In the genomic region with DNA sequence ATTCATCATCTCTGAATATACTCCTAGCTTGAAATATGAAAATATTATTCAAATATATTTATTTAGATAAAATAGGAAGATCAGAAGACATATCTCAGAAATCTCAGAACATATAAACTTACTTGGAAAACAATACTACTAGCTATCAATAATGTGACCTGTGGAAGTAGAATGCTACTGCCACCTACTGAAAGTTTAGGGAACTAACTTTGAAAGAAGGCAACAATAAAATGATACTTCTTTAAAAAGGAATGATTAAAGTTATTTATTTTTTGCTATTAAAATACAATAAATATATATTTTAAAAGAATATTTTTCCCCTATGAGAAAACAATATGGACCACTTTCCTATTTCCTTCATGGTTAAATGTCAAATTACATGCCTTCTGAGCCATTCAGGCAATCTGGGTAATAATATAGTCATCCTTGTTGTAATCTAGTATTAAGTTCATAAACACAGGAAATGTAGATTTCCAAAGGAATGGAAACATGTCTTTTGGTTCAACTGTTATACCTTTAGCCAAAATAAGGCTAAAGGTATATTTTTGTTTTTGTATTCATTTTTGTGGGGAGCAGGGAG, we compare ENCODE assay signal across 9 cellular contexts. TPM values are rescaled to one million over a fixed set of nuclear protein-coding genes. Genes with fewer than 3 reads are reported as not detected.
DNase-seq lines count a peak whose midpoint lies in the region; ATAC-seq and TF ChIP-seq lines count a peak whose summit lies in the region.
"Had no signal": no experiment of that assay in that cellular context is flagged by ENCODE, and none has a peak within 500 bp of the region (broad histone marks: within the 10 kb centered on the region; RNA-seq: fewer than 3 reads in every experiment).

No MANE protein-coding gene starts in this region.

- no peaks in the 10 kb centered on the region for H3K36me3 Mint-ChIP-seq in natural killer cell
- no peaks in the 10 kb centered on the region for H3K36me3 Mint-ChIP-seq in natural killer cell treated with Interleukin-12 subunit alpha and Interleukin-12 subunit beta and Interleukin-15 and Interleukin-18, amount 100 ng/mL, for 72 hours

- TF ChIP-seq CTCF in natural killer cell (IDR thresholded peaks at IDR 0.05): peak; percentile 89
- TF ChIP-seq CTCF in gastroesophageal sphincter (IDR thresholded peaks at IDR 0.05): peak; percentile 39 to 74 (median 59)
- TF ChIP-seq CTCF in thyroid gland (IDR thresholded peaks at IDR 0.05): peak in 5 of 6 experiments; percentile 32 to 71 (median 56)

- no peak overlapping the region for H3K27ac Mint-ChIP-seq in natural killer cell
- no peak overlapping the region for H3K27ac Mint-ChIP-seq in natural killer cell treated with Interleukin-12 subunit alpha and Interleukin-12 subunit beta and Interleukin-15 and Interleukin-18, amount 100 ng/mL, for 72 hours
- H3K27ac Mint-ChIP-seq: stimulated activated naive CD8-positive, alpha-beta T cell treated with anti-CD3 and anti-CD28 coated beads, Interleukin-15, Interleukin-2, amounts not matched to agents 100 ng/mL and 50 ng/mL, for 24 hours had no signal

- intact Hi-C loops in natural killer cell (cut with micrococcal nuclease) (loop anchor here (1.0 to 5.0 kb wide), 3 partner anchors 127 to 1827 kb away; no protein-coding TSS in a partner anchor), thyroid gland (cut with DNase I) (loop anchor here (5.0 kb wide), 1 partner anchor 222 kb away; no protein-coding TSS in a partner anchor)

- H3K9me3 Mint-ChIP-seq in natural killer cell: no peaks in the 10 kb centered on the region
- H3K9me3 Mint-ChIP-seq in natural killer cell treated with Interleukin-12 subunit alpha and Interleukin-12 subunit beta and Interleukin-15 and Interleukin-18, amount 100 ng/mL, for 72 hours: no peaks in the 10 kb centered on the region
- H3K9me3 Mint-ChIP-seq: stimulated activated naive CD8-positive, alpha-beta T cell treated with anti-CD3 and anti-CD28 coated beads, Interleukin-15, Interleukin-2, amounts not matched to agents 100 ng/mL and 50 ng/mL, for 24 hours had no signal

- DNase-seq in natural killer cell: no peak
- no peak for DNase-seq in natural killer cell treated with Interleukin-12 subunit alpha and Interleukin-12 subunit beta and Interleukin-15 and Interleukin-18, amount 100 ng/mL, for 72 hours (ENCODE audit: low spot score)
- no peak for DNase-seq in thyroid gland
- no peak for DNase-seq in amniotic stem cell (lab: John Stamatoyannopoulos, UW)
- DNase-seq in mucosa of gallbladder (ENCODE audit: low spot score): no peak

- TF ChIP-seq POLR2A in gastroesophageal sphincter (IDR thresholded peaks at IDR 0.05) (no peak), thyroid gland (IDR thresholded peaks at IDR 0.05) (no peak)

- H3K36me3 ChIP-seq in gastroesophageal sphincter (no peaks in the 10 kb centered on the region), thyroid gland (no peaks in the 10 kb centered on the region)

- H3K27ac ChIP-seq in gastroesophageal sphincter: no peak overlapping the region
- peak overlapping the region; percentile 31 to 65 (median 57) for H3K27ac ChIP-seq in thyroid gland

- H3K4me1 ChIP-seq in gastroesophageal sphincter: peaks cover 0 to 14% (median 0%) of the 10 kb centered on the region in 3 donors
- peaks cover 17 to 27% of the 10 kb centered on the region in 2 donors for H3K4me1 ChIP-seq in thyroid gland

- H3K9me3 ChIP-seq in gastroesophageal sphincter: no peaks in the 10 kb centered on the region
- H3K9me3 ChIP-seq in thyroid gland: no peaks in the 10 kb centered on the region

- peaks cover 13 to 24% of the 10 kb centered on the region in 2 donors for H3K27me3 Mint-ChIP-seq in natural killer cell (ENCODE audit: low read depth in 2 of 2)
- peaks cover 11 to 19% of the 10 kb centered on the region in 2 donors for H3K27me3 Mint-ChIP-seq in natural killer cell treated with Interleukin-12 subunit alpha and Interleukin-12 subunit beta and Interleukin-15 and Interleukin-18, amount 100 ng/mL, for 72 hours

- H3K27me3 ChIP-seq in gastroesophageal sphincter (no peaks in the 10 kb centered on the region), thyroid gland (no peaks in the 10 kb centered on the region)

- no peaks in the 10 kb centered on the region for H3K4me1 Mint-ChIP-seq in natural killer cell
- H3K4me1 Mint-ChIP-seq in natural killer cell treated with Interleukin-12 subunit alpha and Interleukin-12 subunit beta and Interleukin-15 and Interleukin-18, amount 100 ng/mL, for 72 hours (ENCODE audit: low read depth in 2 of 2): no peaks in the 10 kb centered on the region

- no peak overlapping the region for H3K4me3 ChIP-seq in gastroesophageal sphincter
- H3K4me3 ChIP-seq in thyroid gland (replicated peaks in 1 of 3): no peak overlapping the region

- H3K4me3 Mint-ChIP-seq in natural killer cell: no peak overlapping the region
- H3K4me3 Mint-ChIP-seq in natural killer cell treated with Interleukin-12 subunit alpha and Interleukin-12 subunit beta and Interleukin-15 and Interleukin-18, amount 100 ng/mL, for 72 hours: no peak overlapping the region
- H3K4me3 Mint-ChIP-seq: stimulated activated naive CD8-positive, alpha-beta T cell treated with anti-CD3 and anti-CD28 coated beads, Interleukin-15, Interleukin-2, amounts not matched to agents 100 ng/mL and 50 ng/mL, for 24 hours had no signal

- peak in 1 of 3 donors; percentile 60 for ATAC-seq in natural killer cell
- ATAC-seq in natural killer cell treated with Interleukin-12 subunit alpha and Interleukin-12 subunit beta and Interleukin-15 and Interleukin-18, amount 100 ng/mL, for 72 hours: no peak
- peak; percentile 63 for ATAC-seq in HG03432 (IDR thresholded peaks at IDR 0.05; ENCODE audit: unreplicated experiment)
- ATAC-seq in SK-N-SH treated with all-trans-retinoic acid at 6 μM for 48 hours: peak; percentile 70; the same call in 2 of the 3 replicates
- no peak for ATAC-seq in gastroesophageal sphincter

- no peak for TF ChIP-seq EP300 in gastroesophageal sphincter (IDR thresholded peaks at IDR 0.05)

TF ChIP-seq in SK-N-SH treated with all-trans-retinoic acid at 6 μM for 48 hours, 23 proteins besides CTCF, POLR2A, EP300 and RAD21:
- no peak for TF ChIP-seq GLIS3 (CRISPR knock-in tag; IDR thresholded peaks at IDR 0.05)
- TF ChIP-seq, protein P1, sequence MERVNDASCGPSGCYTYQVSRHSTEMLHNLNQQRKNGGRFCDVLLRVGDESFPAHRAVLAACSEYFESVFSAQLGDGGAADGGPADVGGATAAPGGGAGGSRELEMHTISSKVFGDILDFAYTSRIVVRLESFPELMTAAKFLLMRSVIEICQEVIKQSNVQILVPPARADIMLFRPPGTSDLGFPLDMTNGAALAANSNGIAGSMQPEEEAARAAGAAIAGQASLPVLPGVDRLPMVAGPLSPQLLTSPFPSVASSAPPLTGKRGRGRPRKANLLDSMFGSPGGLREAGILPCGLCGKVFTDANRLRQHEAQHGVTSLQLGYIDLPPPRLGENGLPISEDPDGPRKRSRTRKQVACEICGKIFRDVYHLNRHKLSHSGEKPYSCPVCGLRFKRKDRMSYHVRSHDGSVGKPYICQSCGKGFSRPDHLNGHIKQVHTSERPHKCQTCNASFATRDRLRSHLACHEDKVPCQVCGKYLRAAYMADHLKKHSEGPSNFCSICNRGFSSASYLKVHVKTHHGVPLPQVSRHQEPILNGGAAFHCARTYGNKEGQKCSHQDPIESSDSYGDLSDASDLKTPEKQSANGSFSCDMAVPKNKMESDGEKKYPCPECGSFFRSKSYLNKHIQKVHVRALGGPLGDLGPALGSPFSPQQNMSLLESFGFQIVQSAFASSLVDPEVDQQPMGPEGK (CRISPR knock-in tag; IDR thresholded peaks at IDR 0.05; ENCODE audit: borderline replicate concordance): no peak
- no peak for TF ChIP-seq OSR1 (CRISPR knock-in tag; IDR thresholded peaks at IDR 0.05)
- no peak for TF ChIP-seq TCF4 (CRISPR knock-in tag; IDR thresholded peaks at IDR 0.05; ENCODE audit: borderline replicate concordance)
- no peak for TF ChIP-seq PPARA (CRISPR knock-in tag; IDR thresholded peaks at IDR 0.05; ENCODE audit: borderline replicate concordance)
- TF ChIP-seq, protein P2, sequence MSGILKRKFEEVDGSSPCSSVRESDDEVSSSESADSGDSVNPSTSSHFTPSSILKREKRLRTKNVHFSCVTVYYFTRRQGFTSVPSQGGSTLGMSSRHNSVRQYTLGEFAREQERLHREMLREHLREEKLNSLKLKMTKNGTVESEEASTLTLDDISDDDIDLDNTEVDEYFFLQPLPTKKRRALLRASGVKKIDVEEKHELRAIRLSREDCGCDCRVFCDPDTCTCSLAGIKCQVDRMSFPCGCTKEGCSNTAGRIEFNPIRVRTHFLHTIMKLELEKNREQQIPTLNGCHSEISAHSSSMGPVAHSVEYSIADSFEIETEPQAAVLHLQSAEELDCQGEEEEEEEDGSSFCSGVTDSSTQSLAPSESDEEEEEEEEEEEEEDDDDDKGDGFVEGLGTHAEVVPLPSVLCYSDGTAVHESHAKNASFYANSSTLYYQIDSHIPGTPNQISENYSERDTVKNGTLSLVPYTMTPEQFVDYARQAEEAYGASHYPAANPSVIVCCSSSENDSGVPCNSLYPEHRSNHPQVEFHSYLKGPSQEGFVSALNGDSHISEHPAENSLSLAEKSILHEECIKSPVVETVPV (CRISPR knock-in tag; IDR thresholded peaks at IDR 0.05): no peak
- TF ChIP-seq SNAI2 (CRISPR knock-in tag; IDR thresholded peaks at IDR 0.05): no peak
- TF ChIP-seq RARB (CRISPR knock-in tag; IDR thresholded peaks at IDR 0.05): no peak
- TF ChIP-seq ZC3H10 (CRISPR knock-in tag; IDR thresholded peaks at IDR 0.05): no peak

RNA-seq across cellular contexts. Expression of gene ACADL, which starts 26.0 kb away (rescaled TPM):
- total RNA-seq in natural killer cell (not detected), gastroesophageal sphincter (1 to 10 TPM in 3 of 4 donors, under 1 TPM in 1; 0.58 to 5.9 (median 2.5) TPM), thyroid gland (100 to 1,000 TPM in 2 of 4 donors, 10 to 100 TPM in 2; 72.7 to 133 (median 111) TPM), mucosa of gallbladder (3.8 TPM)
- total RNA-seq in natural killer cell treated with Interleukin-12 subunit alpha and Interleukin-12 subunit beta and Interleukin-15 and Interleukin-18, amount 100 ng/mL, for 72 hours: not detected

RNA-seq across cellular contexts. Expression of gene KANSL1L, which starts 28.1 kb away (rescaled TPM):
- total RNA-seq in natural killer cell (10 to 100 TPM in 1 of 3 donors, 1 to 10 TPM in 2; 7.6 to 11.2 (median 9.5) TPM), gastroesophageal sphincter (10 to 100 TPM; 24.2 to 54.6 (median 37.9) TPM), thyroid gland (100 to 1,000 TPM in 2 of 4 donors, 10 to 100 TPM in 2; 75.8 to 154 (median 96.9) TPM), mucosa of gallbladder (58.3 TPM)
- total RNA-seq in natural killer cell treated with Interleukin-12 subunit alpha and Interleukin-12 subunit beta and Interleukin-15 and Interleukin-18, amount 100 ng/mL, for 72 hours: 1 to 10 TPM; 7.5 to 9.2 TPM

Comparison
In these comparisons a context has a peak if more than half of its experiments do, and no peak if none do; other contexts are left out.
1. ATAC-seq: peak in HG03432 (single experiment) and SK-N-SH treated with all-trans-retinoic acid at 6 μM for 48 hours (single experiment); none in natural killer cell treated with Interleukin-12 subunit alpha and Interleukin-12 subunit beta and Interleukin-15 and Interleukin-18, amount 100 ng/mL, for 72 hours (0 of 2) and gastroesophageal sphincter (single experiment).
2. H3K27ac ChIP-seq: peak in thyroid gland (3 of 3); none in gastroesophageal sphincter (0 of 4).
3. RNA of gene ACADL, which starts 26.0 kb away (total RNA-seq): 72.7 to 133 TPM in thyroid gland; 0.58 to 5.9 TPM in gastroesophageal sphincter, 3.8 TPM in mucosa of gallbladder (single experiment), not detected in natural killer cell and not detected in natural killer cell treated with Interleukin-12 subunit alpha and Interleukin-12 subunit beta and Interleukin-15 and Interleukin-18, amount 100 ng/mL, for 72 hours; every median in the first group is over 10 times any median in the second.
4. Peak in every context shown above with its lines, with median percentiles within 50 percentile points of each other: CTCF ChIP-seq.